11 cellular contexts compared by ENCODE assay signal in genomic region chr17:50834786-50835562, GRCh38. TPM values are rescaled to one million over a fixed set of nuclear protein-coding genes. Genes with fewer than 3 reads are reported as not detected.
DNase-seq lines count a peak whose midpoint lies in the region; ATAC-seq and TF ChIP-seq lines count a peak whose summit lies in the region.
"Had no signal": no experiment of that assay in that cellular context is flagged by ENCODE, and none has a peak within 500 bp of the region (broad histone marks: within the 10 kb centered on the region; RNA-seq: fewer than 3 reads in every experiment).

No MANE protein-coding gene starts in this region.

- no peak overlapping the region for H4K8ac ChIP-seq in neuronal stem cell (ENCODE audit: low read depth, low read length)

- H3K9ac ChIP-seq in NT2/D1 (ENCODE audit: insufficient read length, low read depth): peak overlapping the region; percentile 42
- H3K9ac ChIP-seq in neuronal stem cell (ENCODE audit: low read depth, low read length, poor library complexity): peak overlapping the region; percentile 53

- H3K36me3 ChIP-seq in NT2/D1 (ENCODE audit: insufficient read depth, insufficient read length, low read length) (no peaks in the 10 kb centered on the region), neuronal stem cell (replicated peaks in 1 of 2; ENCODE audit: control insufficient read depth in 2 of 2, insufficient read depth in 2 of 2, low read length in 2 of 2) (no peaks in the 10 kb centered on the region)

- H3K4ac ChIP-seq in neuronal stem cell (ENCODE audit: low read length): no peak overlapping the region

- H2BK120ac ChIP-seq in neuronal stem cell (ENCODE audit: low read depth, low read length): peak overlapping the region; percentile 6

- H3K27ac ChIP-seq in neuronal stem cell (replicated peaks; ENCODE audit: low read length): no peak overlapping the region
- H3K27ac ChIP-seq: SK-N-MC had no signal

- peak overlapping the region; percentile 73 for H2AK5ac ChIP-seq in neuronal stem cell (ENCODE audit: low read depth, low read length)

- no peaks in the 10 kb centered on the region for H3K36me3 Mint-ChIP-seq in Calu3 (ENCODE audit: insufficient read depth, unreplicated experiment)
- H3K36me3 Mint-ChIP-seq: CD8-positive, alpha-beta T cell had no signal

- no peak for ATAC-seq in HG03135 (IDR thresholded peaks at IDR 0.05; ENCODE audit: unreplicated experiment)
- no peak for ATAC-seq in HG03354 (IDR thresholded peaks at IDR 0.05; ENCODE audit: poor library complexity, severe bottlenecking, unreplicated experiment)
- ATAC-seq: CD8-positive, alpha-beta T cell had no signal

- no peaks in the 10 kb centered on the region for H3K4me1 Mint-ChIP-seq in Calu3 (ENCODE audit: low read depth, unreplicated experiment)

- peak overlapping the region; percentile 50 for H3K4me3 Mint-ChIP-seq in Calu3 (ENCODE audit: low read depth, unreplicated experiment)
- H3K4me3 Mint-ChIP-seq: CD8-positive, alpha-beta T cell had no signal

- H3K23ac ChIP-seq in neuronal stem cell (ENCODE audit: low read depth, low read length, poor library complexity): peak overlapping the region; percentile 22

- H3K14ac ChIP-seq in neuronal stem cell (ENCODE audit: low read length): no peak overlapping the region

- no TSS peak for BruUV-seq in Calu3 (replicated peaks; lab: Mats Ljungman, UMichigan)

- H3K27ac Mint-ChIP-seq in Calu3 (ENCODE audit: unreplicated experiment): no peak overlapping the region
- H3K27ac Mint-ChIP-seq: CD8-positive, alpha-beta T cell had no signal

- no peak overlapping the region for H2BK5ac ChIP-seq in neuronal stem cell (ENCODE audit: low read length)

- CTCF ChIA-PET in Calu3 (lab: Charles Lee): interaction anchor here (0.6 to 1.9 kb wide), 5 partner anchors 17 to 293 kb away, joined by 3 to 6 read pairs (median 3); no protein-coding TSS in a partner anchor

- no peak overlapping the region for H3K18ac ChIP-seq in neuronal stem cell (ENCODE audit: low read length)

- peaks cover 52% of the 10 kb centered on the region for H3K27me3 Mint-ChIP-seq in Calu3 (ENCODE audit: unreplicated experiment)

- DNase-seq in Calu3 (no peak), NT2/D1 (ENCODE audit: low read depth, low spot score) (no peak), fibroblast of the aortic adventitia (ENCODE audit: low read depth) (peak; percentile 48), neuronal stem cell (ENCODE audit: low spot score) (no peak), COLO829 (ENCODE audit: low spot score) (no peak), iPS-NIHi11 (ENCODE audit: low spot score) (no peak)
- DNase-seq: CD8-positive, alpha-beta T cell; NCI-H1048 had no signal

- H3K27me3 ChIP-seq in NT2/D1 (ENCODE audit: insufficient read depth, insufficient read length) (no peaks in the 10 kb centered on the region), neuronal stem cell (ENCODE audit: control insufficient read depth in 3 of 3, insufficient read depth in 3 of 3, low read depth in 1 of 3, low read length in 3 of 3) (peaks cover 0 to 70% (median 4%) of the 10 kb centered on the region in 3 experiments)

- WGBS in neuronal stem cell (ENCODE audit: extremely low coverage in 2 of 2, insufficient read length in 2 of 2, insufficient replicate concordance in 1 of 2), 2 donors: no CpG with 5 or more reads among the region's 37 CpGs

- no peaks in the 10 kb centered on the region for H3K79me1 ChIP-seq in neuronal stem cell (ENCODE audit: low read depth, low read length)

- TF ChIP-seq CTCF in Calu3 (IDR thresholded peaks at IDR 0.05; ENCODE audit: unreplicated experiment) (no peak), fibroblast of the aortic adventitia (IDR thresholded peaks at IDR 0.05; ENCODE audit: insufficient read depth, low read length) (no peak)

- H3K4me3 ChIP-seq in NT2/D1 (ENCODE audit: insufficient read length, low read depth): no peak overlapping the region
- H3K4me3 ChIP-seq in fibroblast of the aortic adventitia (ENCODE audit: low read depth, low read length): no peak overlapping the region
- H3K4me3 ChIP-seq in neuronal stem cell (ENCODE audit: low read length in 2 of 2): peak overlapping the region in 1 of 2 donors; percentile 3
- H3K4me3 ChIP-seq: SK-N-MC had no signal

- H2AFZ ChIP-seq in neuronal stem cell (ENCODE audit: low read length): peak overlapping the region; percentile 73

- intact Hi-C loops in Calu3 (cut with micrococcal nuclease; ENCODE audit: unreplicated experiment): no loop called here

- no peak overlapping the region for H4K91ac ChIP-seq in neuronal stem cell (ENCODE audit: low read depth, low read length, poor library complexity)

- no peaks in the 10 kb centered on the region for H3K9me3 Mint-ChIP-seq in Calu3 (ENCODE audit: low read depth, unreplicated experiment)
- H3K9me3 Mint-ChIP-seq: CD8-positive, alpha-beta T cell had no signal

- no peak overlapping the region for H3K4me2 ChIP-seq in neuronal stem cell (ENCODE audit: insufficient read depth, low read length, poor library complexity, severe bottlenecking)

- no peak overlapping the region for H2BK12ac ChIP-seq in neuronal stem cell (ENCODE audit: low read length)

- no peak overlapping the region for H2BK15ac ChIP-seq in neuronal stem cell (ENCODE audit: low read length)

- no peaks in the 10 kb centered on the region for H3K9me3 ChIP-seq in NT2/D1 (ENCODE audit: insufficient read depth, low read length)
- H3K9me3 ChIP-seq in neuronal stem cell (replicated peaks in 1 of 2; ENCODE audit: control insufficient read depth in 2 of 2, insufficient read depth in 1 of 2, low read depth in 1 of 2, low read length in 2 of 2): no peaks in the 10 kb centered on the region

- peaks cover 32% of the 10 kb centered on the region for H3K4me1 ChIP-seq in NT2/D1 (ENCODE audit: insufficient read depth, insufficient read length)
- H3K4me1 ChIP-seq in neuronal stem cell (ENCODE audit: control insufficient read depth in 2 of 2, insufficient read depth in 1 of 2, low read depth in 1 of 2, low read length in 2 of 2): peaks cover 31 to 33% of the 10 kb centered on the region in 2 donors

RNA-seq across cellular contexts. Expression of gene WFIKKN2, which starts 0.4 kb away (rescaled TPM):
- not detected in 2 replicates for total RNA-seq in Calu3 (2022)
- total RNA-seq in fibroblast of the aortic adventitia (ENCODE audit: low replicate concordance): under 0.01 and 0.25 TPM in 2 replicates
- 0.03 TPM for polyA plus RNA-seq in neuronal stem cell (2013, experiment 1 of 2)
- polyA plus RNA-seq in neuronal stem cell (2013, experiment 2 of 2): 0.01 TPM
- total RNA-seq: CD8-positive, alpha-beta T cell had no signal

RNA-seq across cellular contexts. Expression of gene TOB1, which starts 31.2 kb away (rescaled TPM):
- total RNA-seq in Calu3 (2022): 177 and 241 TPM in 2 replicates
- total RNA-seq in fibroblast of the aortic adventitia (ENCODE audit: low replicate concordance): 12.0 and 21.1 TPM in 2 replicates
- polyA plus RNA-seq in neuronal stem cell (2013, experiment 1 of 2): 44.9 TPM
- polyA plus RNA-seq in neuronal stem cell (2013, experiment 2 of 2): 45.0 TPM
